ENCODE assay signal across 19 cellular contexts in the genomic region with DNA sequence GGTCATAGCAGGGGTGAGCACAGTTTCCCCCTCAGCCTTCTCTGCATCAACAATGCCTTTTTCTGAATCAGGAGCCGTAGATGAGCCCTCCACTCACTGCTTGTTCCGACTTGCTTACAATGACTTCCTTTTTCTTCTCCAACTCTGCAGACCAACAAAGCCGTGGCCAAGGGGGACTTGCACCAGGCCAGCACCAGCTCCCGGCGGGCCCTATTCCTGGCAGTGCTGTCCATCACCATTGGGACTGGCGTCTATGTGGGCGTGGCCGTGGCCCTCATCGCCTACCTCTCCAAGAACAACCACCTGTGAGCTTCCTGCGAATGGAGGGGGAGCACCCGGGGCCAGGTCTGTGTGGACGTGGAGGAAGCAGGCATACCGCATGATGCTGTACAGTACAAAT.
"Had no signal": no experiment of that assay in that cellular context is flagged by ENCODE, and none has a peak within 500 bp of the region (broad histone marks: within the 10 kb centered on the region; RNA-seq: fewer than 3 reads in every experiment).

No MANE protein-coding gene starts in this region.

- H3K27me3 Mint-ChIP-seq: activated naive CD8-positive, alpha-beta T cell had no signal

- DNase-seq: activated CD4-positive, alpha-beta T cell treated with anti-CD3 and anti-CD28 coated beads for 48 hours; activated CD4-positive, CD25-positive, alpha-beta regulatory T cell; activated CD8-positive, alpha-beta memory T cell treated with anti-CD3 and anti-CD28 coated beads, Interleukin-2, amount 50 U/mL, for 4 hours; activated CD8-positive, alpha-beta T cell treated with anti-CD3 and anti-CD28 coated beads, Interleukin-2, amount 10 ng/mL, durations not matched to agents 7 days and 5 days; endodermal cell; foreskin keratinocyte; heart right ventricle; kidney glomerular epithelial cell; left ventricle myocardium inferior; mucosa of descending colon; naive B cell; ovary; stimulated activated CD4-positive, alpha-beta T cell treated with anti-CD3 and anti-CD28 coated beads, Interleukin-1b, Interleukin-23, amount 100 ng/mL, for 48 hours; stimulated activated CD8-positive, alpha-beta memory T cell treated with anti-CD3 and anti-CD28 coated beads, Interleukin-4, amount 100 ng/mL, for 48 hours; stimulated activated naive CD4-positive, alpha-beta T cell; T1000 had no signal

- H3K36me3 ChIP-seq: left ventricle myocardium inferior, ovary had no signal

- H3K9me3 Mint-ChIP-seq: memory B cell, type B pancreatic cell had no signal

- H3K27ac ChIP-seq: foreskin keratinocyte, heart right ventricle, left ventricle myocardium inferior, ovary had no signal

- H3K9me3 ChIP-seq: heart right ventricle, left ventricle myocardium inferior, mucosa of descending colon, ovary had no signal

- H3K4me3 Mint-ChIP-seq: activated CD8-positive, alpha-beta T cell treated with anti-CD3 and anti-CD28 coated beads, Interleukin-2, amount 10 ng/mL, durations not matched to agents 7 days and 5 days; activated naive CD8-positive, alpha-beta T cell; endodermal cell; memory B cell; naive B cell; type B pancreatic cell had no signal

- H3K4me1 Mint-ChIP-seq: endodermal cell, memory B cell, naive B cell had no signal

- H3K36me3 Mint-ChIP-seq: activated naive CD8-positive, alpha-beta T cell; memory B cell; naive B cell had no signal

- H3K4me1 ChIP-seq: foreskin keratinocyte, left ventricle myocardium inferior had no signal

- H3K27ac Mint-ChIP-seq: activated CD8-positive, alpha-beta T cell treated with anti-CD3 and anti-CD28 coated beads, Interleukin-2, amount 10 ng/mL, durations not matched to agents 7 days and 5 days; activated naive CD8-positive, alpha-beta T cell; endodermal cell; memory B cell; type B pancreatic cell had no signal

- H3K27me3 ChIP-seq: foreskin keratinocyte, heart right ventricle, ovary had no signal

- H3K4me3 ChIP-seq: heart right ventricle, left ventricle myocardium inferior, mucosa of descending colon, ovary had no signal
